In genomic region chr11:129267716-129268115, GRCh38 we compare ENCODE assay signal across 37 cellular contexts.
DNase-seq lines count a peak whose midpoint lies in the region; ATAC-seq, FAIRE-seq and TF ChIP-seq lines count a peak whose summit lies in the region.
"Had no signal": no experiment of that assay in that cellular context is flagged by ENCODE, and none has a peak within 500 bp of the region (broad histone marks: within the 10 kb centered on the region; RNA-seq: fewer than 3 reads in every experiment).

No MANE protein-coding gene starts in this region.

- peaks cover 12% of the 10 kb centered on the region; the same call in 1 of the 2 replicates for H3K36me3 ChIP-seq in BLaER1
- peaks cover 2% of the 10 kb centered on the region; the same call in 1 of the 2 replicates for H3K36me3 ChIP-seq in HUES48 (ENCODE audit: control insufficient read depth, insufficient read depth, low read length)
- no peaks in the 10 kb centered on the region for H3K36me3 ChIP-seq in SK-N-MC (ENCODE audit: insufficient read depth, low read length)
- H3K36me3 ChIP-seq in Caco-2 (ENCODE audit: control insufficient read depth, insufficient read depth, low read length), result no peaks in the 10 kb centered on the region
- no peaks in the 10 kb centered on the region for H3K36me3 ChIP-seq in kidney (ENCODE audit: control insufficient read depth in 1 of 2, insufficient read depth in 2 of 2, low read length in 2 of 2)
- H3K36me3 ChIP-seq: Peyer's patch had no signal

- ATAC-seq in HG02763 (IDR thresholded peaks at IDR 0.05; ENCODE audit: unreplicated experiment), result no peak
- ATAC-seq in HG03354 (IDR thresholded peaks at IDR 0.05; ENCODE audit: poor library complexity, severe bottlenecking, unreplicated experiment), result no peak
- ATAC-seq: A549, sciatic nerve had no signal

- H3K9me3 Mint-ChIP-seq in nephron (no peaks in the 10 kb centered on the region), Caco-2 (ENCODE audit: unreplicated experiment) (no peaks in the 10 kb centered on the region)
- H3K9me3 Mint-ChIP-seq: activated CD4-positive, alpha-beta T cell treated with anti-CD3 and anti-CD28 coated beads, Interleukin-2, amount 10 ng/mL, durations not matched to agents 7 days and 5 days; activated naive CD8-positive, alpha-beta T cell treated with anti-CD3 and anti-CD28 coated beads, Interleukin-2, amount 10 ng/mL, durations not matched to agents 7 days and 5 days; activated T-cell treated with anti-CD3 and anti-CD28 coated beads, Interleukin-2, amount 50 U/mL, for 24 hours; HFFc6; stimulated activated naive CD8-positive, alpha-beta T cell treated with anti-CD3 and anti-CD28 coated beads, Interleukin-15, Interleukin-2, amounts not matched to agents 100 ng/mL and 50 ng/mL, for 24 hours had no signal

- no peak for TF ChIP-seq CTCF in nephron (IDR thresholded peaks at IDR 0.05; ENCODE audit: unreplicated experiment in 3 of 3)
- TF ChIP-seq CTCF in Caco-2 (IDR thresholded peaks at IDR 0.05; ENCODE audit: insufficient read depth in 1 of 2, low read depth in 1 of 2, low read length in 1 of 2, severe bottlenecking in 1 of 2, unreplicated experiment in 1 of 2), result no peak
- no peak for TF ChIP-seq CTCF in kidney (IDR thresholded peaks at IDR 0.05; ENCODE audit: borderline replicate concordance, extremely low read depth, insufficient read depth)

- H3K27me3 Mint-ChIP-seq in nephron (ENCODE audit: low read depth), result no peaks in the 10 kb centered on the region
- no peaks in the 10 kb centered on the region for H3K27me3 Mint-ChIP-seq in Caco-2 (ENCODE audit: insufficient read depth, unreplicated experiment)
- H3K27me3 Mint-ChIP-seq: activated CD4-positive, alpha-beta T cell treated with anti-CD3 and anti-CD28 coated beads, Interleukin-2, amount 10 ng/mL, durations not matched to agents 7 days and 5 days; activated naive CD8-positive, alpha-beta T cell treated with anti-CD3 and anti-CD28 coated beads, Interleukin-2, amount 10 ng/mL, durations not matched to agents 7 days and 5 days; activated T-cell treated with anti-CD3 and anti-CD28 coated beads, Interleukin-2, amount 50 U/mL, for 24 hours; progenitor cell of endocrine pancreas; stimulated activated naive CD8-positive, alpha-beta T cell treated with anti-CD3 and anti-CD28 coated beads, Interleukin-15, Interleukin-2, amounts not matched to agents 100 ng/mL and 50 ng/mL, for 24 hours had no signal

- DNase-seq in SK-N-MC (ENCODE audit: low read depth, low spot score) (no peak), Caco-2 (no peak), kidney (no peak)
- DNase-seq: activated CD4-positive, alpha-beta T cell treated with anti-CD3 and anti-CD28 coated beads, Interleukin-2, amount 10 ng/mL, durations not matched to agents 7 days and 5 days; activated effector memory CD4-positive, alpha-beta T cell treated with anti-CD3 and anti-CD28 coated beads, Interleukin-2, amount 50 U/mL, for 16 hours; activated naive CD8-positive, alpha-beta T cell treated with anti-CD3 and anti-CD28 coated beads, Interleukin-2, amount 10 ng/mL, durations not matched to agents 7 days and 5 days; activated T-cell treated with anti-CD3 and anti-CD28 coated beads, Interleukin-2, amount 50 U/mL, for 24 hours; aorta; DMS53; HFFc6; KG1; mesenchymal stem cell; NCI-H1417; NCI-H2029 treated with DMSO at 0.1 percent for 48 hours; NCI-H345; NCI-H774; Peyer's patch; SHP77 treated with DMSO at 0.1 percent for 48 hours; stimulated activated CD8-positive, alpha-beta memory T cell treated with anti-CD3 and anti-CD28 coated beads, Interleukin-4, amount 100 ng/mL, for 48 hours; T-helper 9 cell; testis; WERI-Rb-1 had no signal

- no peaks in the 10 kb centered on the region for H4K20me1 ChIP-seq in BLaER1

- H3K4me1 ChIP-seq in BLaER1, result peaks cover 41% of the 10 kb centered on the region
- peaks cover 33% of the 10 kb centered on the region for H3K4me1 ChIP-seq in HUES48 (ENCODE audit: control insufficient read depth, insufficient read depth, low read length)
- H3K4me1 ChIP-seq in Caco-2, result no peaks in the 10 kb centered on the region
- peaks cover 0 to 7% of the 10 kb centered on the region in 2 donors for H3K4me1 ChIP-seq in kidney (ENCODE audit: control insufficient read depth in 1 of 2, insufficient read depth in 1 of 2, low read depth in 1 of 2, low read length in 2 of 2)
- H3K4me1 ChIP-seq: A549, Peyer's patch, testis had no signal

- H3K36me3 Mint-ChIP-seq in nephron (ENCODE audit: low read depth) (peaks cover 37% of the 10 kb centered on the region), Caco-2 (ENCODE audit: insufficient read depth, unreplicated experiment) (peaks cover 5% of the 10 kb centered on the region)
- H3K36me3 Mint-ChIP-seq: activated naive CD8-positive, alpha-beta T cell treated with anti-CD3 and anti-CD28 coated beads, Interleukin-2, amount 10 ng/mL, durations not matched to agents 7 days and 5 days had no signal

- intact Hi-C loops in Caco-2 (cut with micrococcal nuclease; ENCODE audit: unreplicated experiment), result no loop called here
- intact Hi-C loops in kidney (cut with DNase I), result no loop called here

- H3K27ac Mint-ChIP-seq in nephron (peak overlapping the region; percentile 60 to 89 (median 67)), Caco-2 (ENCODE audit: unreplicated experiment) (no peak overlapping the region)
- H3K27ac Mint-ChIP-seq: activated CD4-positive, alpha-beta T cell treated with anti-CD3 and anti-CD28 coated beads, Interleukin-2, amount 10 ng/mL, durations not matched to agents 7 days and 5 days; activated naive CD8-positive, alpha-beta T cell treated with anti-CD3 and anti-CD28 coated beads, Interleukin-2, amount 10 ng/mL, durations not matched to agents 7 days and 5 days; activated T-cell treated with anti-CD3 and anti-CD28 coated beads, Interleukin-2, amount 50 U/mL, for 24 hours; B cell; HFFc6; stimulated activated naive CD8-positive, alpha-beta T cell treated with anti-CD3 and anti-CD28 coated beads, Interleukin-15, Interleukin-2, amounts not matched to agents 100 ng/mL and 50 ng/mL, for 24 hours had no signal

- H3K9ac ChIP-seq in BLaER1 (no peak overlapping the region), HUES48 (ENCODE audit: low read depth, low read length) (no peak overlapping the region), SK-N-MC (ENCODE audit: insufficient read length) (peak overlapping the region; percentile 58), kidney (ENCODE audit: low read length in 2 of 2) (no peak overlapping the region)

- no peaks in the 10 kb centered on the region for H3K9me3 ChIP-seq in BLaER1
- H3K9me3 ChIP-seq in HUES48 (ENCODE audit: control insufficient read depth, insufficient read depth, low read length), result no peaks in the 10 kb centered on the region
- H3K9me3 ChIP-seq in SK-N-MC (ENCODE audit: low read depth, low read length), result no peaks in the 10 kb centered on the region
- H3K9me3 ChIP-seq in Caco-2, result no peaks in the 10 kb centered on the region
- H3K9me3 ChIP-seq in kidney (ENCODE audit: control insufficient read depth in 1 of 2, low read length in 2 of 2), result no peaks in the 10 kb centered on the region
- H3K9me3 ChIP-seq: A549, Peyer's patch, testis had no signal

- H3K4me2 ChIP-seq in BLaER1, result peak overlapping the region; percentile 15; the same call in 1 of the 2 replicates
- H3K4me2 ChIP-seq: A549 had no signal

- H3K27ac ChIP-seq in BLaER1 (no peak overlapping the region), HUES48 (ENCODE audit: low read depth, low read length) (peak overlapping the region; percentile 5), SK-N-MC (peak overlapping the region; percentile 98), kidney (ENCODE audit: low read depth in 2 of 2, low read length in 2 of 2) (no peak overlapping the region)
- H3K27ac ChIP-seq: A549, epithelial cell of prostate, Peyer's patch, testis, WERI-Rb-1 had no signal

- no peak for FAIRE-seq in kidney (lab: Jason Lieb, UNC)
- FAIRE-seq: A549, colon, GM12891, HTR-8/SVneo, urothelium cell line had no signal

- H3K27me3 ChIP-seq in BLaER1 (no peaks in the 10 kb centered on the region), HUES48 (ENCODE audit: control insufficient read depth, insufficient read depth, low read length) (no peaks in the 10 kb centered on the region), Caco-2 (replicated peaks; ENCODE audit: control insufficient read depth, insufficient read depth, low read length) (no peaks in the 10 kb centered on the region)
- H3K27me3 ChIP-seq: Peyer's patch, testis had no signal

- CTCF ChIA-PET in Caco-2 (lab: Charles Lee), result no interaction called here

- H3K4me3 Mint-ChIP-seq in nephron, result no peak overlapping the region
- H3K4me3 Mint-ChIP-seq in Caco-2 (ENCODE audit: unreplicated experiment), result no peak overlapping the region
- H3K4me3 Mint-ChIP-seq: activated CD4-positive, alpha-beta T cell treated with anti-CD3 and anti-CD28 coated beads, Interleukin-2, amount 10 ng/mL, durations not matched to agents 7 days and 5 days; activated naive CD8-positive, alpha-beta T cell treated with anti-CD3 and anti-CD28 coated beads, Interleukin-2, amount 10 ng/mL, durations not matched to agents 7 days and 5 days; activated T-cell treated with anti-CD3 and anti-CD28 coated beads, Interleukin-2, amount 50 U/mL, for 24 hours; B cell; HFFc6; stimulated activated naive CD8-positive, alpha-beta T cell treated with anti-CD3 and anti-CD28 coated beads, Interleukin-15, Interleukin-2, amounts not matched to agents 100 ng/mL and 50 ng/mL, for 24 hours had no signal

- no TSS peak for BruUV-seq in Caco-2 (replicated peaks; lab: Mats Ljungman, UMichigan)

- POLR2A ChIA-PET in Caco-2 (lab: Charles Lee), result no interaction called here

- H3K4me3 ChIP-seq in BLaER1 (no peak overlapping the region), HUES48 (ENCODE audit: low read depth, low read length) (no peak overlapping the region), SK-N-MC (peak overlapping the region; percentile 72), Caco-2 (ENCODE audit: low read depth, low read length) (no peak overlapping the region), kidney (ENCODE audit: low read length in 2 of 2) (no peak overlapping the region)
- H3K4me3 ChIP-seq: A549, Peyer's patch, testis had no signal

- H3K4me1 Mint-ChIP-seq in nephron (peaks cover 29% of the 10 kb centered on the region), Caco-2 (ENCODE audit: low read depth, unreplicated experiment) (peaks cover 7% of the 10 kb centered on the region)
- H3K4me1 Mint-ChIP-seq: activated naive CD8-positive, alpha-beta T cell treated with anti-CD3 and anti-CD28 coated beads, Interleukin-2, amount 10 ng/mL, durations not matched to agents 7 days and 5 days had no signal

Comparison
In these comparisons a context has a peak if more than half of its experiments do, and no peak if none do; other contexts are left out.
1. H3K27ac ChIP-seq: peak in HUES48 (single experiment) and SK-N-MC (single experiment); none in BLaER1 (single experiment) and kidney (0 of 2).